In genomic region chr15:71679223-71680078, GRCh38 we compare ENCODE assay signal across 13 cellular contexts.
DNase-seq lines count a peak whose midpoint lies in the region; ATAC-seq and TF ChIP-seq lines count a peak whose summit lies in the region.
"Had no signal": no experiment of that assay in that cellular context is flagged by ENCODE, and none has a peak within 500 bp of the region (broad histone marks: within the 10 kb centered on the region; RNA-seq: fewer than 3 reads in every experiment).

No MANE protein-coding gene starts in this region.

- no peaks in the 10 kb centered on the region for H3K9me2 ChIP-seq in OCI-LY7 (ENCODE audit: insufficient read depth, low read length)

- POLR2A ChIA-PET in WTC11 (lab: Charles Lee) (no interaction called here), OCI-LY7 (lab: Charles Lee) (no interaction called here)

- dilution Hi-C loops in mammary epithelial cell (cut with HindIII; ENCODE audit: low sequenced_read_pairs): no loop called here

- H3K36me3 Mint-ChIP-seq in WTC11: no peaks in the 10 kb centered on the region
- H3K36me3 Mint-ChIP-seq: stimulated activated memory B cell treated with anti-CD40 and anti-IgM and Interleukin-4, amounts not matched to agents 10 μg/mL and 1 μg/mL and 100 μg/mL, for 72 hours had no signal

- no peaks in the 10 kb centered on the region for H3K9me3 Mint-ChIP-seq in WTC11
- H3K9me3 Mint-ChIP-seq: stimulated activated memory B cell treated with anti-CD40 and anti-IgM and Interleukin-4, amounts not matched to agents 10 μg/mL and 1 μg/mL and 100 μg/mL, for 72 hours had no signal

- no peak overlapping the region for H3K4me3 ChIP-seq in breast epithelium
- no peak overlapping the region for H3K4me3 ChIP-seq in mammary epithelial cell (replicated peaks in 1 of 3; ENCODE audit: insufficient read depth in 1 of 3, low read depth in 2 of 3, low read length in 3 of 3)
- no peak overlapping the region for H3K4me3 ChIP-seq in suprapubic skin
- no peak overlapping the region for H3K4me3 ChIP-seq in OCI-LY7 (ENCODE audit: low read depth, low read length, poor library complexity, severe bottlenecking)
- H3K4me3 ChIP-seq: smooth muscle cell had no signal

- peaks cover 0 to 5% of the 10 kb centered on the region in 2 donors for H3K4me1 ChIP-seq in breast epithelium
- H3K4me1 ChIP-seq in mammary epithelial cell (ENCODE audit: insufficient read depth, low read length): peaks cover 12% of the 10 kb centered on the region
- peaks cover 51% of the 10 kb centered on the region for H3K4me1 ChIP-seq in suprapubic skin
- no peaks in the 10 kb centered on the region for H3K4me1 ChIP-seq in OCI-LY7 (ENCODE audit: insufficient read depth, low read length, poor library complexity, severe bottlenecking)

- H3K4me2 ChIP-seq in mammary epithelial cell (ENCODE audit: insufficient read depth, low read depth, low read length) (no peak overlapping the region), OCI-LY7 (ENCODE audit: low read length) (no peak overlapping the region)
- H3K4me2 ChIP-seq: smooth muscle cell had no signal

- CTCF ChIA-PET in mammary epithelial cell (lab: Charles Lee; ENCODE audit: low non-redundant PET): no interaction called here
- CTCF ChIA-PET in WTC11 (lab: Charles Lee): interaction anchor here (1.2 kb wide), 1 partner anchor 65 kb away, joined by 3 read pairs; no protein-coding TSS in a partner anchor
- CTCF ChIA-PET in OCI-LY7 (lab: Charles Lee; ENCODE audit: unreplicated experiment): no interaction called here

- intact Hi-C loops in breast epithelium (cut with DNase I; ENCODE audit: low total_unique reads) (no loop called here), mammary epithelial cell (cut with micrococcal nuclease) (no loop called here), OCI-LY7 (cut with micrococcal nuclease; ENCODE audit: unreplicated experiment) (no loop called here)

- H3K27me3 Mint-ChIP-seq in WTC11 (ENCODE audit: low read depth): no peaks in the 10 kb centered on the region

- TF ChIP-seq POLR2A in breast epithelium (IDR thresholded peaks at IDR 0.05) (no peak), suprapubic skin (IDR thresholded peaks at IDR 0.05) (no peak)

- H3K27ac ChIP-seq in breast epithelium (peak overlapping the region; percentile 37 to 68), mammary epithelial cell (ENCODE audit: insufficient read depth, low read depth, low read length) (no peak overlapping the region), suprapubic skin (peak overlapping the region; percentile 76), OCI-LY7 (ENCODE audit: low read depth, low read length, poor library complexity, severe bottlenecking) (no peak overlapping the region)

- BruUV-seq in mammary epithelial cell (replicated peaks; lab: Mats Ljungman, UMichigan) (no TSS peak), OCI-LY7 (replicated peaks; lab: Mats Ljungman, UMichigan) (no TSS peak)

- H3K9me3 ChIP-seq in breast epithelium: no peaks in the 10 kb centered on the region
- H3K9me3 ChIP-seq in mammary epithelial cell (replicated peaks; ENCODE audit: insufficient read depth, low read length): no peaks in the 10 kb centered on the region
- no peaks in the 10 kb centered on the region for H3K9me3 ChIP-seq in suprapubic skin
- H3K9me3 ChIP-seq in OCI-LY7 (ENCODE audit: low read length): no peaks in the 10 kb centered on the region

- peak; percentile 71 for ATAC-seq in WTC11
- ATAC-seq: stimulated activated memory B cell treated with anti-CD40 and anti-IgM and Interleukin-4, amounts not matched to agents 10 μg/mL and 1 μg/mL and 100 μg/mL, for 72 hours had no signal

- H3K4me1 Mint-ChIP-seq in WTC11: peaks cover 50% of the 10 kb centered on the region
- H3K4me1 Mint-ChIP-seq: stimulated activated memory B cell treated with anti-CD40 and anti-IgM and Interleukin-4, amounts not matched to agents 10 μg/mL and 1 μg/mL and 100 μg/mL, for 72 hours had no signal

- no peak for TF ChIP-seq EP300 in suprapubic skin (IDR thresholded peaks at IDR 0.05)

- peak overlapping the region; percentile 30; the same call in 1 of the 2 replicates for H3K27ac Mint-ChIP-seq in WTC11
- H3K27ac Mint-ChIP-seq: stimulated activated memory B cell treated with anti-CD40 and anti-IgM and Interleukin-4, amounts not matched to agents 10 μg/mL and 1 μg/mL and 100 μg/mL, for 72 hours had no signal

- in situ Hi-C loops in mammary epithelial cell (cut with MboI; ENCODE audit: low sequenced_read_pairs in 2 of 2): no loop called here

- no peak for TF ChIP-seq CTCF in breast epithelium (IDR thresholded peaks at IDR 0.05)
- no peak for TF ChIP-seq CTCF in mammary epithelial cell (conservative IDR thresholded peaks at IDR 0.05 in 1 of 2, IDR thresholded peaks at IDR 0.05 in 1 of 2; ENCODE audit: extremely low read depth in 1 of 2, insufficient read depth in 1 of 2, low read depth in 1 of 2, low read length in 2 of 2)
- TF ChIP-seq CTCF in WTC11 (IDR thresholded peaks at IDR 0.05): no peak
- no peak for TF ChIP-seq CTCF in suprapubic skin (IDR thresholded peaks at IDR 0.05)
- no peak for TF ChIP-seq CTCF in OCI-LY7 (conservative IDR thresholded peaks at IDR 0.05; ENCODE audit: low read length)

- H3K9ac ChIP-seq in mammary epithelial cell (ENCODE audit: insufficient read depth, low read length): no peak overlapping the region

- H4K20me1 ChIP-seq in mammary epithelial cell (ENCODE audit: insufficient read depth, low read length): no peaks in the 10 kb centered on the region
- H4K20me1 ChIP-seq in OCI-LY7 (ENCODE audit: insufficient read depth, low read length): no peaks in the 10 kb centered on the region

- WGBS in mammary epithelial cell (ENCODE audit: low coverage, missing lambda C conversion rate): 94% methylated on average over 7 of the region's 7 CpGs
- WGBS in suprapubic skin: 62% methylated on average over 7 of the region's 7 CpGs

- H3K79me2 ChIP-seq in mammary epithelial cell (ENCODE audit: insufficient read depth, low read length) (no peaks in the 10 kb centered on the region), OCI-LY7 (ENCODE audit: insufficient read depth, low read depth, low read length) (no peaks in the 10 kb centered on the region)

- H3K36me3 ChIP-seq in breast epithelium (no peaks in the 10 kb centered on the region), mammary epithelial cell (ENCODE audit: insufficient read depth, low read length) (no peaks in the 10 kb centered on the region), suprapubic skin (no peaks in the 10 kb centered on the region), OCI-LY7 (ENCODE audit: insufficient read depth, low read length) (no peaks in the 10 kb centered on the region)

- DNase-seq in breast epithelium (ENCODE audit: low spot score in 2 of 2) (no peak), mammary epithelial cell (no peak), WTC11 (ENCODE audit: low spot score) (no peak), glomerular endothelial cell (ENCODE audit: extremely low read depth, low read depth, low spot score) (peak; percentile 23), suprapubic skin (ENCODE audit: low spot score in 2 of 2) (no peak), NCI-H1694 (lab: John Stamatoyannopoulos, UW) (no peak), OCI-LY7 (ENCODE audit: low spot score) (no peak), GM19240 (ENCODE audit: insufficient read length, low spot score) (no peak)
- DNase-seq: AML-193, aorta, NCI-H2107 had no signal

- no peaks in the 10 kb centered on the region for H3K27me3 ChIP-seq in breast epithelium
- H3K27me3 ChIP-seq in mammary epithelial cell (ENCODE audit: insufficient read depth, low read length): no peaks in the 10 kb centered on the region
- H3K27me3 ChIP-seq in suprapubic skin: no peaks in the 10 kb centered on the region

- H3K4me3 Mint-ChIP-seq in WTC11: no peak overlapping the region
- H3K4me3 Mint-ChIP-seq: stimulated activated memory B cell treated with anti-CD40 and anti-IgM and Interleukin-4, amounts not matched to agents 10 μg/mL and 1 μg/mL and 100 μg/mL, for 72 hours had no signal

- H2AFZ ChIP-seq in mammary epithelial cell (ENCODE audit: low read depth, low read length) (no peak overlapping the region), OCI-LY7 (ENCODE audit: low read length) (no peak overlapping the region)

TF ChIP-seq in WTC11, 78 proteins besides CTCF, POLR2A, EP300 and RAD21 (continues in another document):
- TF ChIP-seq MLX (CRISPR knock-in tag; IDR thresholded peaks at IDR 0.05) (no peak), TEAD4 (CRISPR knock-in tag; IDR thresholded peaks at IDR 0.05) (no peak), ATF6 (CRISPR knock-in tag; IDR thresholded peaks at IDR 0.05) (no peak)

Comparison
In these comparisons a context has a peak if more than half of its experiments do, and no peak if none do; other contexts are left out.
1. H3K27ac ChIP-seq: peak in breast epithelium (2 of 2) and suprapubic skin (single experiment); none in mammary epithelial cell (single experiment) and OCI-LY7 (single experiment).